ENCODE assay signal across 10 cellular contexts in the genomic region with DNA sequence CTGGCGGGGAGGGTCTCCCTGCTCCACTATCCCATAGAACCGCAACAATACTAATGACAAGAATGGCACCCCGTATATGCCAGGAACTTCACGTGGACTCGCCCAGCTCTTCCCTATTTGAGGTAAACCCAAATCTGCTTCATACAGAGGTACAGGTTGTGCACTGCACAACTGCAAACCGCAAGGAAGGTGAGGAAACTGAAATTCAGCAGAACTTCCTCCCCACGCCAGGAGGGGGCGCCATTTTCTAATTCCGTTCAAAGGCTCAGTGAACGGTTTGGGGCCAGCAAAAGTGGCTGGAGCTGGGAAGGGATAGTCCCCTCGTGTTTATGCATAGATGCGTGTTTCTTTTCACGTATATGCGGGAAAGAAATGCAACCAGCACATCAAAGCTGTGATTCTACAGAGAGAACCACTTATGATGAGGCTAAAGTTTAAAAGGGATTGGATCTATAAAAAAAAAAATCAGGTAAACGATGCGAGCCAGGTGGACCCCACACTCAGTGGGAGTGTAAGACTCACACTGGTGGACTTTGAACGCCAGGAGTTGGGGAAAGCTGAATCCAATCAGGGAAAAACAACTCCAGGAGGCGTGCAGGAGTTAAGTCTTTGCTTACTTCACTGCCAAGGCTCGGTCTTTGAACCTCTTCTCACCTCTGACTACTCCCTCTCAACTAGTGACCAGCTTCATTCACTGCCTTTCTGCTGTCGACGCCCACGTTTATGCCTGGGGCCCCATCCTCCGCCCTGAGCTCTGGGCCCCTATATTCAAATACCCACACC. TPM values are rescaled to one million over a fixed set of nuclear protein-coding genes. Genes with fewer than 3 reads are reported as not detected.
DNase-seq lines count a peak whose midpoint lies in the region; ATAC-seq and TF ChIP-seq lines count a peak whose summit lies in the region.
"Had no signal": no experiment of that assay in that cellular context is flagged by ENCODE, and none has a peak within 500 bp of the region (broad histone marks: within the 10 kb centered on the region; RNA-seq: fewer than 3 reads in every experiment).

No MANE protein-coding gene starts in this region.

- peak; percentile 80 for TF ChIP-seq CTCF in fibroblast of villous mesenchyme (IDR thresholded peaks at IDR 0.05; ENCODE audit: insufficient read depth, low read depth, low read length)

- peak; percentile 19 for DNase-seq in DMS53 (lab: John Stamatoyannopoulos, UW)
- no peak for DNase-seq in DMS53 treated with DMSO at 0.1 percent for 48 hours (lab: John Stamatoyannopoulos, UW; ENCODE audit: unreplicated experiment)
- peak; percentile 18 for DNase-seq in M059J (ENCODE audit: low read depth)
- DNase-seq in activated CD8-positive, alpha-beta memory T cell treated with anti-CD3 and anti-CD28 coated beads for 24 hours, result peak; percentile 79
- peak; percentile 31 for DNase-seq in fibroblast of villous mesenchyme (ENCODE audit: low read depth)
- DNase-seq in stimulated activated CD4-positive, alpha-beta T cell treated with anti-CD3 and anti-CD28 coated beads, Interleukin-12 subunit alpha, Interleukin-12 subunit beta, amount 100 ng/mL, for 48 hours (ENCODE audit: low read depth in 2 of 3, low spot score in 1 of 3), result peak; percentile 19 to 45 (median 27)
- DNase-seq in kidney glomerular epithelial cell (lab: John Stamatoyannopoulos, UW), result no peak

- H3K4me3 ChIP-seq in fibroblast of villous mesenchyme (ENCODE audit: low read depth, low read length), result no peak overlapping the region
- H3K4me3 ChIP-seq: BLaER1 had no signal

- no peak for ATAC-seq in HG03045 (IDR thresholded peaks at IDR 0.05; ENCODE audit: unreplicated experiment)

RNA-seq across cellular contexts. Expression of a gene that starts 20.3 kb away (rescaled TPM):
- 1.0 and 4.9 TPM in 2 replicates for total RNA-seq in M059J (2014; rRNA removed; shearing (Covaris generic))
- total RNA-seq in fibroblast of villous mesenchyme, result 0.97 TPM in 1 of 2 replicates, not detected in the other
- total RNA-seq: T-helper 2 cell treated with Interferon-gamma antibody and Interleukin-4, amounts not matched to agents 100 ng/mL and 5 ng/mL, for 36 hours had no signal

RNA-seq across cellular contexts. Expression of a gene that starts 29.8 kb away (rescaled TPM):
- not detected in 2 replicates for total RNA-seq in M059J (2014; rRNA removed; shearing (Covaris generic))
- total RNA-seq in fibroblast of villous mesenchyme, result under 0.01 TPM in 1 of 2 replicates, not detected in the other
- total RNA-seq: T-helper 2 cell treated with Interferon-gamma antibody and Interleukin-4, amounts not matched to agents 100 ng/mL and 5 ng/mL, for 36 hours had no signal

RNA-seq across cellular contexts. Expression of a gene that starts 50.1 kb away (rescaled TPM):
- total RNA-seq in M059J (2014; rRNA removed; shearing (Covaris generic)), result 0.15 TPM in 2 replicates
- 7.4 and 7.8 TPM in 2 replicates for total RNA-seq in fibroblast of villous mesenchyme
- total RNA-seq: T-helper 2 cell treated with Interferon-gamma antibody and Interleukin-4, amounts not matched to agents 100 ng/mL and 5 ng/mL, for 36 hours had no signal

RNA-seq across cellular contexts. Expression of a gene that starts 53.7 kb away (rescaled TPM):
- 6.1 and 10.0 TPM in 2 replicates for total RNA-seq in M059J (2014; rRNA removed; shearing (Covaris generic))
- total RNA-seq in fibroblast of villous mesenchyme, result 18.6 and 25.4 TPM in 2 replicates

Comparison
In these comparisons a context has a peak if more than half of its experiments do, and no peak if none do; other contexts are left out.
1. DNase-seq: peak in DMS53 (single experiment), M059J (single experiment), activated CD8-positive, alpha-beta memory T cell treated with anti-CD3 and anti-CD28 coated beads for 24 hours (single experiment), fibroblast of villous mesenchyme (single experiment) and stimulated activated CD4-positive, alpha-beta T cell treated with anti-CD3 and anti-CD28 coated beads, Interleukin-12 subunit alpha, Interleukin-12 subunit beta, amount 100 ng/mL, for 48 hours (3 of 3); none in DMS53 treated with DMSO at 0.1 percent for 48 hours (single experiment) and kidney glomerular epithelial cell (single experiment).